ENCODE assay signal across 2 cellular contexts in the genomic region with DNA sequence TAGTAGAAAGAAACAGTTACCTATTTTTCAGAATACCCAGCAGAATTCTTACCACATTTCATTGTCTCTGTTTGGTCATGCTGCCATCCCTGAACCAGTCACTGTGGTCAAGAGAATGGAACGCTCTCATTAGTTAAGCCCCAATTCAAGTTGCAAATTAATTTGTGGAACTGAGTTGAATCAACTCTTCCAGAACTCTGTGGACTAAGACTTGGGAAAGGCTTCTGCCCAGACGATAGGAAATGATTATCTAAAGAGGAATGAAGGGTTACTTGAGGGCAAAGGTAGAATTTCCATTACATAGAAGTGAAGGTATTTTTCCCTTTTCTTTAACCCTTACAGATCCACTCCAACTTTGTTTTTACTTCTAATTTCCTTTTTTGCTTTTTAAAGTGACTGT.
TF ChIP-seq lines count a peak whose summit lies in the region.

No MANE protein-coding gene starts in this region.

TF ChIP-seq in GM23338, 12 proteins besides CTCF, POLR2A, EP300 and RAD21 (continued from another document):
- TF ChIP-seq, protein P1, sequence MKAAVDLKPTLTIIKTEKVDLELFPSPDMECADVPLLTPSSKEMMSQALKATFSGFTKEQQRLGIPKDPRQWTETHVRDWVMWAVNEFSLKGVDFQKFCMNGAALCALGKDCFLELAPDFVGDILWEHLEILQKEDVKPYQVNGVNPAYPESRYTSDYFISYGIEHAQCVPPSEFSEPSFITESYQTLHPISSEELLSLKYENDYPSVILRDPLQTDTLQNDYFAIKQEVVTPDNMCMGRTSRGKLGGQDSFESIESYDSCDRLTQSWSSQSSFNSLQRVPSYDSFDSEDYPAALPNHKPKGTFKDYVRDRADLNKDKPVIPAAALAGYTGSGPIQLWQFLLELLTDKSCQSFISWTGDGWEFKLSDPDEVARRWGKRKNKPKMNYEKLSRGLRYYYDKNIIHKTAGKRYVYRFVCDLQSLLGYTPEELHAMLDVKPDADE (IDR thresholded peaks at IDR 0.05), result no peak
- no peak for TF ChIP-seq EZH2 (IDR thresholded peaks at IDR 0.05; ENCODE audit: low read depth, unreplicated experiment)
- TF ChIP-seq, protein P2, sequence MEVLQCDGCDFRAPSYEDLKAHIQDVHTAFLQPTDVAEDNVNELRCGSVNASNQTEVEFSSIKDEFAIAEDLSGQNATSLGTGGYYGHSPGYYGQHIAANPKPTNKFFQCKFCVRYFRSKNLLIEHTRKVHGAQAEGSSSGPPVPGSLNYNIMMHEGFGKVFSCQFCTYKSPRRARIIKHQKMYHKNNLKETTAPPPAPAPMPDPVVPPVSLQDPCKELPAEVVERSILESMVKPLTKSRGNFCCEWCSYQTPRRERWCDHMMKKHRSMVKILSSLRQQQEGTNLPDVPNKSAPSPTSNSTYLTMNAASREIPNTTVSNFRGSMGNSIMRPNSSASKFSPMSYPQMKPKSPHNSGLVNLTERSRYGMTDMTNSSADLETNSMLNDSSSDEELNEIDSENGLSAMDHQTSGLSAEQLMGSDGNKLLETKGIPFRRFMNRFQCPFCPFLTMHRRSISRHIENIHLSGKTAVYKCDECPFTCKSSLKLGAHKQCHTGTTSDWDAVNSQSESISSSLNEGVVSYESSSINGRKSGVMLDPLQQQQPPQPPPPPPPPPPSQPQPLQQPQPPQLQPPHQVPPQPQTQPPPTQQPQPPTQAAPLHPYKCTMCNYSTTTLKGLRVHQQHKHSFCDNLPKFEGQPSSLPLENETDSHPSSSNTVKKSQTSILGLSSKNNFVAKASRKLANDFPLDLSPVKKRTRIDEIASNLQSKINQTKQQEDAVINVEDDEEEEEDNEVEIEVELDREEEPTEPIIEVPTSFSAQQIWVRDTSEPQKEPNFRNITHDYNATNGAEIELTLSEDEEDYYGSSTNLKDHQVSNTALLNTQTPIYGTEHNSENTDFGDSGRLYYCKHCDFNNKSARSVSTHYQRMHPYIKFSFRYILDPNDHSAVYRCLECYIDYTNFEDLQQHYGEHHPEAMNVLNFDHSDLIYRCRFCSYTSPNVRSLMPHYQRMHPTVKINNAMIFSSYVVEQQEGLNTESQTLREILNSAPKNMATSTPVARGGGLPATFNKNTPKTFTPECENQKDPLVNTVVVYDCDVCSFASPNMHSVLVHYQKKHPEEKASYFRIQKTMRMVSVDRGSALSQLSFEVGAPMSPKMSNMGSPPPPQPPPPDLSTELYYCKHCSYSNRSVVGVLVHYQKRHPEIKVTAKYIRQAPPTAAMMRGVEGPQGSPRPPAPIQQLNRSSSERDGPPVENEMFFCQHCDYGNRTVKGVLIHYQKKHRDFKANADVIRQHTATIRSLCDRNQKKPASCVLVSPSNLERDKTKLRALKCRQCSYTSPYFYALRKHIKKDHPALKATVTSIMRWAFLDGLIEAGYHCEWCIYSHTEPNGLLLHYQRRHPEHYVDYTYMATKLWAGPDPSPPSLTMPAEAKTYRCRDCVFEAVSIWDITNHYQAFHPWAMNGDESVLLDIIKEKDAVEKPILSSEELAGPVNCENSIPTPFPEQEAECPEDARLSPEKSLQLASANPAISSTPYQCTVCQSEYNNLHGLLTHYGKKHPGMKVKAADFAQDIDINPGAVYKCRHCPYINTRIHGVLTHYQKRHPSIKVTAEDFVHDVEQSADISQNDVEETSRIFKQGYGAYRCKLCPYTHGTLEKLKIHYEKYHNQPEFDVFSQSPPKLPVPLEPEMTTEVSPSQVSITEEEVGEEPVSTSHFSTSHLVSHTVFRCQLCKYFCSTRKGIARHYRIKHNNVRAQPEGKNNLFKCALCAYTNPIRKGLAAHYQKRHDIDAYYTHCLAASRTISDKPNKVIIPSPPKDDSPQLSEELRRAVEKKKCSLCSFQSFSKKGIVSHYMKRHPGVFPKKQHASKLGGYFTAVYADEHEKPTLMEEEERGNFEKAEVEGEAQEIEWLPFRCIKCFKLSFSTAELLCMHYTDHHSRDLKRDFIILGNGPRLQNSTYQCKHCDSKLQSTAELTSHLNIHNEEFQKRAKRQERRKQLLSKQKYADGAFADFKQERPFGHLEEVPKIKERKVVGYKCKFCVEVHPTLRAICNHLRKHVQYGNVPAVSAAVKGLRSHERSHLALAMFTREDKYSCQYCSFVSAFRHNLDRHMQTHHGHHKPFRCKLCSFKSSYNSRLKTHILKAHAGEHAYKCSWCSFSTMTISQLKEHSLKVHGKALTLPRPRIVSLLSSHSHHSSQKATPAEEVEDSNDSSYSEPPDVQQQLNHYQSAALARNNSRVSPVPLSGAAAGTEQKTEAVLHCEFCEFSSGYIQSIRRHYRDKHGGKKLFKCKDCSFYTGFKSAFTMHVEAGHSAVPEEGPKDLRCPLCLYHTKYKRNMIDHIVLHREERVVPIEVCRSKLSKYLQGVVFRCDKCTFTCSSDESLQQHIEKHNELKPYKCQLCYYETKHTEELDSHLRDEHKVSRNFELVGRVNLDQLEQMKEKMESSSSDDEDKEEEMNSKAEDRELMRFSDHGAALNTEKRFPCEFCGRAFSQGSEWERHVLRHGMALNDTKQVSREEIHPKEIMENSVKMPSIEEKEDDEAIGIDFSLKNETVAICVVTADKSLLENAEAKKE (CRISPR knock-in tag; IDR thresholded peaks at IDR 0.05), result no peak
- TF ChIP-seq EZH2phosphoT487 (IDR thresholded peaks at IDR 0.05; ENCODE audit: unreplicated experiment), result no peak
- TF ChIP-seq NANOG (IDR thresholded peaks at IDR 0.05; ENCODE audit: borderline replicate concordance), result no peak
- TF ChIP-seq, protein P3, sequence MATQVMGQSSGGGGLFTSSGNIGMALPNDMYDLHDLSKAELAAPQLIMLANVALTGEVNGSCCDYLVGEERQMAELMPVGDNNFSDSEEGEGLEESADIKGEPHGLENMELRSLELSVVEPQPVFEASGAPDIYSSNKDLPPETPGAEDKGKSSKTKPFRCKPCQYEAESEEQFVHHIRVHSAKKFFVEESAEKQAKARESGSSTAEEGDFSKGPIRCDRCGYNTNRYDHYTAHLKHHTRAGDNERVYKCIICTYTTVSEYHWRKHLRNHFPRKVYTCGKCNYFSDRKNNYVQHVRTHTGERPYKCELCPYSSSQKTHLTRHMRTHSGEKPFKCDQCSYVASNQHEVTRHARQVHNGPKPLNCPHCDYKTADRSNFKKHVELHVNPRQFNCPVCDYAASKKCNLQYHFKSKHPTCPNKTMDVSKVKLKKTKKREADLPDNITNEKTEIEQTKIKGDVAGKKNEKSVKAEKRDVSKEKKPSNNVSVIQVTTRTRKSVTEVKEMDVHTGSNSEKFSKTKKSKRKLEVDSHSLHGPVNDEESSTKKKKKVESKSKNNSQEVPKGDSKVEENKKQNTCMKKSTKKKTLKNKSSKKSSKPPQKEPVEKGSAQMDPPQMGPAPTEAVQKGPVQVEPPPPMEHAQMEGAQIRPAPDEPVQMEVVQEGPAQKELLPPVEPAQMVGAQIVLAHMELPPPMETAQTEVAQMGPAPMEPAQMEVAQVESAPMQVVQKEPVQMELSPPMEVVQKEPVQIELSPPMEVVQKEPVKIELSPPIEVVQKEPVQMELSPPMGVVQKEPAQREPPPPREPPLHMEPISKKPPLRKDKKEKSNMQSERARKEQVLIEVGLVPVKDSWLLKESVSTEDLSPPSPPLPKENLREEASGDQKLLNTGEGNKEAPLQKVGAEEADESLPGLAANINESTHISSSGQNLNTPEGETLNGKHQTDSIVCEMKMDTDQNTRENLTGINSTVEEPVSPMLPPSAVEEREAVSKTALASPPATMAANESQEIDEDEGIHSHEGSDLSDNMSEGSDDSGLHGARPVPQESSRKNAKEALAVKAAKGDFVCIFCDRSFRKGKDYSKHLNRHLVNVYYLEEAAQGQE (IDR thresholded peaks at IDR 0.05; ENCODE audit: unreplicated experiment), result no peak
TF ChIP-seq in GM23338: peak in this region for 0.

TF ChIP-seq in SK-N-SH treated with all-trans-retinoic acid at 6 μM for 48 hours, 23 proteins besides CTCF, POLR2A, EP300 and RAD21 (continued from another document):
- TF ChIP-seq, protein P4, sequence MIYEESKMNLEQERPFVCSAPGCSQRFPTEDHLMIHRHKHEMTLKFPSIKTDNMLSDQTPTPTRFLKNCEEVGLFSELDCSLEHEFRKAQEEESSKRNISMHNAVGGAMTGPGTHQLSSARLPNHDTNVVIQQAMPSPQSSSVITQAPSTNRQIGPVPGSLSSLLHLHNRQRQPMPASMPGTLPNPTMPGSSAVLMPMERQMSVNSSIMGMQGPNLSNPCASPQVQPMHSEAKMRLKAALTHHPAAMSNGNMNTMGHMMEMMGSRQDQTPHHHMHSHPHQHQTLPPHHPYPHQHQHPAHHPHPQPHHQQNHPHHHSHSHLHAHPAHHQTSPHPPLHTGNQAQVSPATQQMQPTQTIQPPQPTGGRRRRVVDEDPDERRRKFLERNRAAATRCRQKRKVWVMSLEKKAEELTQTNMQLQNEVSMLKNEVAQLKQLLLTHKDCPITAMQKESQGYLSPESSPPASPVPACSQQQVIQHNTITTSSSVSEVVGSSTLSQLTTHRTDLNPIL (CRISPR knock-in tag; IDR thresholded peaks at IDR 0.05; ENCODE audit: low read depth), result no peak
- TF ChIP-seq, protein P5, sequence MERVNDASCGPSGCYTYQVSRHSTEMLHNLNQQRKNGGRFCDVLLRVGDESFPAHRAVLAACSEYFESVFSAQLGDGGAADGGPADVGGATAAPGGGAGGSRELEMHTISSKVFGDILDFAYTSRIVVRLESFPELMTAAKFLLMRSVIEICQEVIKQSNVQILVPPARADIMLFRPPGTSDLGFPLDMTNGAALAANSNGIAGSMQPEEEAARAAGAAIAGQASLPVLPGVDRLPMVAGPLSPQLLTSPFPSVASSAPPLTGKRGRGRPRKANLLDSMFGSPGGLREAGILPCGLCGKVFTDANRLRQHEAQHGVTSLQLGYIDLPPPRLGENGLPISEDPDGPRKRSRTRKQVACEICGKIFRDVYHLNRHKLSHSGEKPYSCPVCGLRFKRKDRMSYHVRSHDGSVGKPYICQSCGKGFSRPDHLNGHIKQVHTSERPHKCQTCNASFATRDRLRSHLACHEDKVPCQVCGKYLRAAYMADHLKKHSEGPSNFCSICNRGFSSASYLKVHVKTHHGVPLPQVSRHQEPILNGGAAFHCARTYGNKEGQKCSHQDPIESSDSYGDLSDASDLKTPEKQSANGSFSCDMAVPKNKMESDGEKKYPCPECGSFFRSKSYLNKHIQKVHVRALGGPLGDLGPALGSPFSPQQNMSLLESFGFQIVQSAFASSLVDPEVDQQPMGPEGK (CRISPR knock-in tag; IDR thresholded peaks at IDR 0.05; ENCODE audit: borderline replicate concordance), result no peak
- TF ChIP-seq, protein P6, sequence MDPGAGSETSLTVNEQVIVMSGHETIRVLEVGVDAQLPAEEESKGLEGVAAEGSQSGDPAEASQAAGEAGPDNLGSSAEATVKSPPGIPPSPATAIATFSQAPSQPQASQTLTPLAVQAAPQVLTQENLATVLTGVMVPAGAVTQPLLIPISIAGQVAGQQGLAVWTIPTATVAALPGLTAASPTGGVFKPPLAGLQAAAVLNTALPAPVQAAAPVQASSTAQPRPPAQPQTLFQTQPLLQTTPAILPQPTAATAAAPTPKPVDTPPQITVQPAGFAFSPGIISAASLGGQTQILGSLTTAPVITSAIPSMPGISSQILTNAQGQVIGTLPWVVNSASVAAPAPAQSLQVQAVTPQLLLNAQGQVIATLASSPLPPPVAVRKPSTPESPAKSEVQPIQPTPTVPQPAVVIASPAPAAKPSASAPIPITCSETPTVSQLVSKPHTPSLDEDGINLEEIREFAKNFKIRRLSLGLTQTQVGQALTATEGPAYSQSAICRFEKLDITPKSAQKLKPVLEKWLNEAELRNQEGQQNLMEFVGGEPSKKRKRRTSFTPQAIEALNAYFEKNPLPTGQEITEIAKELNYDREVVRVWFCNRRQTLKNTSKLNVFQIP (CRISPR knock-in tag; IDR thresholded peaks at IDR 0.05; ENCODE audit: borderline replicate concordance, low read depth), result no peak
- no peak for TF ChIP-seq CSDC2 (CRISPR knock-in tag; IDR thresholded peaks at IDR 0.05)
- no peak for TF ChIP-seq RARB (CRISPR knock-in tag; IDR thresholded peaks at IDR 0.05)
- TF ChIP-seq OSR1 (CRISPR knock-in tag; IDR thresholded peaks at IDR 0.05), result no peak
- no peak for TF ChIP-seq ZC3H10 (CRISPR knock-in tag; IDR thresholded peaks at IDR 0.05)
- no peak for TF ChIP-seq ARNTL (CRISPR knock-in tag; IDR thresholded peaks at IDR 0.05; ENCODE audit: borderline replicate concordance, low read depth)
- TF ChIP-seq ZNF70 (CRISPR knock-in tag; IDR thresholded peaks at IDR 0.05), result no peak
- no peak for TF ChIP-seq ISL1 (CRISPR knock-in tag; IDR thresholded peaks at IDR 0.05)
- TF ChIP-seq ZNF8 (CRISPR knock-in tag; IDR thresholded peaks at IDR 0.05), result no peak
- no peak for TF ChIP-seq ESRRG (CRISPR knock-in tag; IDR thresholded peaks at IDR 0.05)
- no peak for TF ChIP-seq PPARA (CRISPR knock-in tag; IDR thresholded peaks at IDR 0.05; ENCODE audit: borderline replicate concordance)
- TF ChIP-seq ZFP3 (CRISPR knock-in tag; IDR thresholded peaks at IDR 0.05), result no peak
- TF ChIP-seq, protein P7, sequence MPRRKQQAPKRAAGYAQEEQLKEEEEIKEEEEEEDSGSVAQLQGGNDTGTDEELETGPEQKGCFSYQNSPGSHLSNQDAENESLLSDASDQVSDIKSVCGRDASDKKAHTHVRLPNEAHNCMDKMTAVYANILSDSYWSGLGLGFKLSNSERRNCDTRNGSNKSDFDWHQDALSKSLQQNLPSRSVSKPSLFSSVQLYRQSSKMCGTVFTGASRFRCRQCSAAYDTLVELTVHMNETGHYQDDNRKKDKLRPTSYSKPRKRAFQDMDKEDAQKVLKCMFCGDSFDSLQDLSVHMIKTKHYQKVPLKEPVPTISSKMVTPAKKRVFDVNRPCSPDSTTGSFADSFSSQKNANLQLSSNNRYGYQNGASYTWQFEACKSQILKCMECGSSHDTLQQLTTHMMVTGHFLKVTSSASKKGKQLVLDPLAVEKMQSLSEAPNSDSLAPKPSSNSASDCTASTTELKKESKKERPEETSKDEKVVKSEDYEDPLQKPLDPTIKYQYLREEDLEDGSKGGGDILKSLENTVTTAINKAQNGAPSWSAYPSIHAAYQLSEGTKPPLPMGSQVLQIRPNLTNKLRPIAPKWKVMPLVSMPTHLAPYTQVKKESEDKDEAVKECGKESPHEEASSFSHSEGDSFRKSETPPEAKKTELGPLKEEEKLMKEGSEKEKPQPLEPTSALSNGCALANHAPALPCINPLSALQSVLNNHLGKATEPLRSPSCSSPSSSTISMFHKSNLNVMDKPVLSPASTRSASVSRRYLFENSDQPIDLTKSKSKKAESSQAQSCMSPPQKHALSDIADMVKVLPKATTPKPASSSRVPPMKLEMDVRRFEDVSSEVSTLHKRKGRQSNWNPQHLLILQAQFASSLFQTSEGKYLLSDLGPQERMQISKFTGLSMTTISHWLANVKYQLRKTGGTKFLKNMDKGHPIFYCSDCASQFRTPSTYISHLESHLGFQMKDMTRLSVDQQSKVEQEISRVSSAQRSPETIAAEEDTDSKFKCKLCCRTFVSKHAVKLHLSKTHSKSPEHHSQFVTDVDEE (CRISPR knock-in tag; IDR thresholded peaks at IDR 0.05), result no peak
